In the genomic region with DNA sequence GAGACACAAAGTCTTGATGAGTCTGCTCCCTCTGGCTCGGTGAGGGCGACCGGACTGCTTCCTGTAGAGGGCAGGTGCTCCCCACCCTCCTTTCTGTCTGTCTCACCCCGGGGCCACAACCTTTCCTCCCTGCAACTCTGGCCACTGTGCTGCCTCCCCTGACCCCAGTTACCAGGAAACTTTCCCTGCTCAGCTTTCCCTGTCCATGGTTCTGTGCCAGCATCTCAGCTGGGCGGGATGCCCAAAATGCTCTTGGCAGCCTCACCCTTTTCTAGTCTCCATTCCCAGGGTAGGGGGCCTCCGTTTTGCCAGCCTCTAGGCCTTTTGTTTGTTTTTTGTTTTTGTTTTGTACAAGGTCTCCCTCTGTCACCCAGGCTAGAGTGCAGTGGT, we compare ENCODE assay signal across 10 cellular contexts. TPM values are rescaled to one million over a fixed set of nuclear protein-coding genes. Genes with fewer than 3 reads are reported as not detected.
DNase-seq lines count a peak whose midpoint lies in the region; ATAC-seq, FAIRE-seq and TF ChIP-seq lines count a peak whose summit lies in the region.
"Had no signal": no experiment of that assay in that cellular context is flagged by ENCODE, and none has a peak within 500 bp of the region (broad histone marks: within the 10 kb centered on the region; RNA-seq: fewer than 3 reads in every experiment).

No MANE protein-coding gene starts in this region.

- peak overlapping the region; percentile 13 for H3K18ac ChIP-seq in trophoblast cell (ENCODE audit: low read length)

- DNase-seq in Calu3 = no peak
- DNase-seq in activated B cell treated with CpG ODN at 0.5 μM for 24 hours = no peak
- peak; percentile 61 to 62 for DNase-seq in frontal cortex (ENCODE audit: low spot score in 2 of 2)
- no peak for DNase-seq in trophoblast cell
- no peak for DNase-seq in GM03348 (ENCODE audit: low spot score)
- no peak for DNase-seq in NOMO-1 treated with dmso at 0.1 percent for 144 hours (lab: John Stamatoyannopoulos, UW; ENCODE audit: unreplicated experiment)
- DNase-seq in left colon = no peak
- DNase-seq: RPMI8226; stimulated activated naive CD4-positive, alpha-beta T cell had no signal

- intact Hi-C loops in Calu3 (cut with micrococcal nuclease; ENCODE audit: unreplicated experiment) (no loop called here), activated B cell treated with CpG ODN at 0.5 μM for 24 hours (cut with micrococcal nuclease) (loop anchor here (1.0 to 5.0 kb wide), 2 partner anchors 74 to 139 kb away; a partner anchor contains a TSS), left colon (cut with DNase I, micrococcal nuclease) (no loop called here)

- peaks cover 12% of the 10 kb centered on the region for H3K36me3 Mint-ChIP-seq in Calu3 (ENCODE audit: insufficient read depth, unreplicated experiment)
- H3K36me3 Mint-ChIP-seq in activated B cell treated with CpG ODN at 0.5 μM for 24 hours (ENCODE audit: low read depth) = peaks cover 21% of the 10 kb centered on the region

- FAIRE-seq in frontal cortex (lab: Jason Lieb, UNC) = no peak

- no peak overlapping the region for H3K27ac Mint-ChIP-seq in Calu3 (ENCODE audit: unreplicated experiment)
- peak overlapping the region; percentile 60 for H3K27ac Mint-ChIP-seq in activated B cell treated with CpG ODN at 0.5 μM for 24 hours

- H2AK5ac ChIP-seq in trophoblast cell (ENCODE audit: low read length) = peak overlapping the region; percentile 27

- H3K4me1 Mint-ChIP-seq in Calu3 (ENCODE audit: low read depth, unreplicated experiment) (peaks cover 12% of the 10 kb centered on the region), activated B cell treated with CpG ODN at 0.5 μM for 24 hours (peaks cover 17% of the 10 kb centered on the region)

- H3K4me2 ChIP-seq in trophoblast cell (ENCODE audit: low read length) = peak overlapping the region; percentile 66

- POLR2A ChIA-PET in activated B cell treated with CpG ODN at 0.5 μM for 24 hours (lab: Charles Lee) = interaction anchor here (0.6 to 2.3 kb wide), 4 partner anchors 12 to 209 kb away, joined by 3 to 20 read pairs (median 4); a partner anchor contains a TSS

- H2BK5ac ChIP-seq in trophoblast cell (ENCODE audit: low read depth, low read length, poor library complexity) = no peak overlapping the region

- H4K8ac ChIP-seq in trophoblast cell (ENCODE audit: low read depth, low read length) = no peak overlapping the region

- H2BK120ac ChIP-seq in trophoblast cell (ENCODE audit: insufficient read depth, low read length, poor library complexity) = no peak overlapping the region

- peaks cover 10% of the 10 kb centered on the region for H3K79me1 ChIP-seq in trophoblast cell (ENCODE audit: low read length)

- H3K27ac ChIP-seq in trophoblast cell (ENCODE audit: low read depth, low read length) = no peak overlapping the region

- H3K23ac ChIP-seq in trophoblast cell (ENCODE audit: low read length) = no peak overlapping the region

- H4K12ac ChIP-seq in trophoblast cell (ENCODE audit: low read depth, low read length) = no peak overlapping the region

- H3K9me3 ChIP-seq in trophoblast cell (ENCODE audit: insufficient read depth, low read depth, low read length) = peaks cover 2% of the 10 kb centered on the region

- peaks cover 20 to 22% of the 10 kb centered on the region in 2 experiments for H3K36me3 ChIP-seq in trophoblast cell (ENCODE audit: control insufficient read depth in 1 of 2, insufficient read depth in 2 of 2, low read length in 2 of 2)

- no peak overlapping the region for H3K9ac ChIP-seq in trophoblast cell (ENCODE audit: low read length)

- H3K79me2 ChIP-seq in trophoblast cell (ENCODE audit: control insufficient read depth, insufficient read depth, low read length, poor library complexity) = peaks cover 7% of the 10 kb centered on the region

- no peak overlapping the region for H3K4me3 ChIP-seq in trophoblast cell (ENCODE audit: low read depth, low read length)

- H3K4me3 Mint-ChIP-seq in Calu3 (ENCODE audit: low read depth, unreplicated experiment) (peak overlapping the region; percentile 3), activated B cell treated with CpG ODN at 0.5 μM for 24 hours (peak overlapping the region; percentile 83)

- TF ChIP-seq CTCF in Calu3 (IDR thresholded peaks at IDR 0.05; ENCODE audit: unreplicated experiment) (no peak), activated B cell treated with CpG ODN at 0.5 μM for 24 hours (IDR thresholded peaks at IDR 0.05) (no peak)

- no peak for ATAC-seq in activated B cell treated with CpG ODN at 0.5 μM for 24 hours (ENCODE audit: low read depth)
- no peak for ATAC-seq in HG03095 (IDR thresholded peaks at IDR 0.05; ENCODE audit: unreplicated experiment)
- ATAC-seq in left colon = no peak

- no CpG with 5 or more reads among the region's 6 CpGs for WGBS in trophoblast cell (ENCODE audit: extremely low coverage, insufficient coverage, insufficient read length)

- no peak overlapping the region for H2AFZ ChIP-seq in trophoblast cell (ENCODE audit: insufficient read depth, low read length, poor library complexity)

- CTCF ChIA-PET in Calu3 (lab: Charles Lee) = no interaction called here
- CTCF ChIA-PET in activated B cell treated with CpG ODN at 0.5 μM for 24 hours (lab: Charles Lee) = interaction anchor here (0.7 kb wide), 2 partner anchors 18 to 82 kb away, joined by 3 read pairs; no protein-coding TSS in a partner anchor

- H3K14ac ChIP-seq in trophoblast cell (ENCODE audit: low read length) = no peak overlapping the region

- H3K4me1 ChIP-seq in trophoblast cell (ENCODE audit: control insufficient read depth in 1 of 2, insufficient read depth in 2 of 2, low read length in 2 of 2) = peaks cover 26 to 29% of the 10 kb centered on the region in 2 experiments

- H3K27me3 Mint-ChIP-seq in Calu3 (ENCODE audit: unreplicated experiment) = no peaks in the 10 kb centered on the region
- H3K27me3 Mint-ChIP-seq in activated B cell treated with CpG ODN at 0.5 μM for 24 hours = no peaks in the 10 kb centered on the region

- no peaks in the 10 kb centered on the region for H3K27me3 ChIP-seq in trophoblast cell (ENCODE audit: insufficient read depth, low read length)

- H2BK12ac ChIP-seq in trophoblast cell (ENCODE audit: low read length) = peak overlapping the region; percentile 33

- no peak overlapping the region for H4K91ac ChIP-seq in trophoblast cell (ENCODE audit: low read depth, low read length)

- H3K9me3 Mint-ChIP-seq in Calu3 (ENCODE audit: low read depth, unreplicated experiment) = no peaks in the 10 kb centered on the region
- H3K9me3 Mint-ChIP-seq in activated B cell treated with CpG ODN at 0.5 μM for 24 hours = no peaks in the 10 kb centered on the region

- no TSS peak for BruUV-seq in Calu3 (replicated peaks; lab: Mats Ljungman, UMichigan)

- peak overlapping the region; percentile 70 for H3K4ac ChIP-seq in trophoblast cell (ENCODE audit: low read depth, low read length)

RNA-seq across cellular contexts. Expression of a gene that starts 1.4 kb away (rescaled TPM):
- total RNA-seq in Calu3 (2022) = 11.0 and 13.0 TPM in 2 replicates
- 49.9 and 54.3 TPM in 2 replicates for total RNA-seq in activated B cell treated with CpG ODN at 0.5 μM for 24 hours
- 8.6 TPM for total RNA-seq in frontal cortex
- 40.7 and 43.6 TPM in 2 replicates for polyA plus RNA-seq in trophoblast cell (2013)
- 10 to 100 TPM; 26.1 to 27.5 TPM for total RNA-seq in left colon

RNA-seq across cellular contexts. Expression of a gene that starts 12.4 kb away (rescaled TPM):
- total RNA-seq in Calu3 (2022) (121 and 132 TPM in 2 replicates), activated B cell treated with CpG ODN at 0.5 μM for 24 hours (110 and 123 TPM in 2 replicates), frontal cortex (73.4 TPM), left colon (10 to 100 TPM; 79.4 to 99.6 TPM)
- 295 and 308 TPM in 2 replicates for polyA plus RNA-seq in trophoblast cell (2013)

RNA-seq across cellular contexts. Expression of a gene that starts 19.6 kb away (rescaled TPM):
- total RNA-seq in Calu3 (2022) = 0.71 and 0.76 TPM in 2 replicates
- total RNA-seq in activated B cell treated with CpG ODN at 0.5 μM for 24 hours = not detected in 2 replicates
- total RNA-seq in frontal cortex = not detected
- 0.26 and 0.31 TPM in 2 replicates for polyA plus RNA-seq in trophoblast cell (2013)
- under 1 TPM; 0.49 to 0.61 TPM for total RNA-seq in left colon

RNA-seq across cellular contexts. Expression of a gene that starts 22.2 kb away (rescaled TPM):
- total RNA-seq in Calu3 (2022) (0.59 TPM in 1 of 2 replicates, not detected in the other), activated B cell treated with CpG ODN at 0.5 μM for 24 hours (not detected in 2 replicates), frontal cortex (1.2 TPM), left colon (under 1 TPM; 0.73 to 0.79 TPM)
- 0.47 and 0.77 TPM in 2 replicates for polyA plus RNA-seq in trophoblast cell (2013)

Comparison
In these comparisons a context has a peak if more than half of its experiments do, and no peak if none do; other contexts are left out.
1. DNase-seq: peak in frontal cortex (2 of 2); none in Calu3 (single experiment), activated B cell treated with CpG ODN at 0.5 μM for 24 hours (single experiment), trophoblast cell (0 of 2), GM03348 (single experiment), NOMO-1 treated with dmso at 0.1 percent for 144 hours (single experiment) and left colon (0 of 2).